16 cellular contexts compared by ENCODE assay signal in genomic region chr6:1635305-1636010, GRCh38. TPM values are rescaled to one million over a fixed set of nuclear protein-coding genes. Genes with fewer than 3 reads are reported as not detected.
"Had no signal": no experiment of that assay in that cellular context is flagged by ENCODE, and none has a peak within 500 bp of the region (broad histone marks: within the 10 kb centered on the region; RNA-seq: fewer than 3 reads in every experiment).

No MANE protein-coding gene starts in this region.

- ATAC-seq: activated CD8-positive, alpha-beta T cell treated with anti-CD3 and anti-CD28 coated beads for 36 hours; esophagus mucosa; left lobe of liver had no signal

- H3K36me3 ChIP-seq: neural progenitor cell, right lobe of liver, suprapubic skin had no signal

- H3K9me3 ChIP-seq: right lobe of liver, SK-N-SH, suprapubic skin had no signal

- H3K9ac ChIP-seq: neural progenitor cell, SK-N-SH had no signal

- H3K27ac ChIP-seq: neural progenitor cell, right lobe of liver, suprapubic skin had no signal

- H2AFZ ChIP-seq: neural progenitor cell had no signal

- H3K4me1 ChIP-seq: neural progenitor cell, right lobe of liver, suprapubic skin had no signal

- H3K4me3 ChIP-seq: neural progenitor cell, right lobe of liver, suprapubic skin had no signal

- DNase-seq: activated CD4-positive, alpha-beta T cell treated with anti-CD3 and anti-CD28 coated beads for 4 hours; activated CD8-positive, alpha-beta memory T cell treated with anti-CD3 and anti-CD28 coated beads, Interleukin-2, amount 50 U/mL, for 4 hours; activated CD8-positive, alpha-beta T cell treated with anti-CD3 and anti-CD28 coated beads for 36 hours; activated naive CD4-positive, alpha-beta T cell treated with Interleukin-2 at 50 U/mL for 16 hours; central memory CD4-positive, alpha-beta T cell; immature natural killer cell; midbrain; right lobe of liver; SK-N-SH; stimulated activated CD4-positive, alpha-beta T cell treated with anti-CD3 and anti-CD28 coated beads, Interleukin-2, amount 100 ng/mL, for 24 hours; stimulated activated naive CD4-positive, alpha-beta T cell had no signal

- H3K4me2 ChIP-seq: neural progenitor cell, SK-N-SH had no signal

- H3K27me3 ChIP-seq: right lobe of liver, suprapubic skin had no signal

RNA-seq across cellular contexts. Expression of gene FOXC1, which starts 25.7 kb away (rescaled TPM):
- total RNA-seq: T-helper 1 cell treated with Interleukin-12 subunit alpha and Interleukin-12 subunit beta and Interleukin-4 antibody, amounts not matched to agents 30 ng/mL and 1 ng/mL, for 36 hours had no signal
